In genomic region chr4:177987896-177988295, GRCh38 we compare ENCODE assay signal across 30 cellular contexts.
"Had no signal": no experiment of that assay in that cellular context is flagged by ENCODE, and none has a peak within 500 bp of the region (broad histone marks: within the 10 kb centered on the region; RNA-seq: fewer than 3 reads in every experiment).

No MANE protein-coding gene starts in this region.

- H3K27me3 ChIP-seq: esophagus muscularis mucosa, foreskin keratinocyte, gastrocnemius medialis had no signal

- H3K27me3 Mint-ChIP-seq: activated CD4-positive, alpha-beta memory T cell treated with anti-CD3 and anti-CD28 coated beads, Interleukin-2, amount 10 ng/mL, durations not matched to agents 7 days and 5 days; activated CD4-positive, alpha-beta T cell treated with anti-CD3 and anti-CD28 coated beads, Interleukin-2, amount 10 ng/mL, durations not matched to agents 7 days and 5 days; activated naive CD8-positive, alpha-beta T cell; activated T-helper 17 cell treated with anti-CD3 and anti-CD28 coated beads, Interleukin-2, amount 50 U/mL, for 72 hours; effector memory CD8-positive, alpha-beta T cell; T-helper 17 cell had no signal

- DNase-seq: activated CD4-positive, alpha-beta memory T cell treated with anti-CD3 and anti-CD28 coated beads, Interleukin-2, amount 10 ng/mL, durations not matched to agents 7 days and 5 days; activated CD4-positive, alpha-beta T cell treated with anti-CD3 and anti-CD28 coated beads for 1 hour; activated CD4-positive, alpha-beta T cell treated with anti-CD3 and anti-CD28 coated beads for 4 hours; activated CD4-positive, alpha-beta T cell treated with anti-CD3 and anti-CD28 coated beads, Interleukin-2, amount 10 ng/mL, durations not matched to agents 7 days and 5 days; activated CD4-positive, alpha-beta T cell treated with anti-CD3 and anti-CD28 coated beads, Interleukin-2, amount 50 U/mL, for 4 hours; activated CD8-positive, alpha-beta memory T cell treated with anti-CD3 and anti-CD28 coated beads, Interleukin-2, amount 50 U/mL, for 48 hours; activated effector memory CD4-positive, alpha-beta T cell treated with Interleukin-2 at 50 U/mL for 16 hours; activated gamma-delta T cell treated with Interleukin-2 at 50 U/mL for 16 hours; activated naive CD4-positive, alpha-beta T cell treated with anti-CD3 and anti-CD28 coated beads, Interleukin-2, amount 50 U/mL, for 16 hours; activated naive CD4-positive, alpha-beta T cell treated with Interleukin-2 at 50 U/mL for 16 hours; activated T-cell treated with anti-CD3 and anti-CD28 coated beads, Interleukin-2, amount 50 U/mL, for 4 hours; amniotic stem cell; anterior cingulate cortex; caudate nucleus; cortex of kidney; dermis blood vessel endothelial cell; effector CD4-positive, alpha-beta T cell; effector memory CD8-positive, alpha-beta T cell; erythroblast; foreskin keratinocyte; gastrocnemius medialis; glutamatergic neuron; T-helper 1 cell; T-helper 17 cell had no signal

- H3K4me1 Mint-ChIP-seq: activated CD4-positive, alpha-beta memory T cell treated with anti-CD3 and anti-CD28 coated beads, Interleukin-2, amount 10 ng/mL, durations not matched to agents 7 days and 5 days; activated CD4-positive, alpha-beta T cell treated with anti-CD3 and anti-CD28 coated beads, Interleukin-2, amount 10 ng/mL, durations not matched to agents 7 days and 5 days; activated T-helper 17 cell treated with anti-CD3 and anti-CD28 coated beads, Interleukin-2, amount 50 U/mL, for 72 hours; T-helper 17 cell had no signal

- H3K36me3 ChIP-seq: esophagus muscularis mucosa, gastrocnemius medialis had no signal

- H3K36me3 Mint-ChIP-seq: activated naive CD8-positive, alpha-beta T cell had no signal

- H3K27ac ChIP-seq: esophagus muscularis mucosa, foreskin keratinocyte, gastrocnemius medialis had no signal

- FAIRE-seq: astrocyte, colon had no signal

- H3K9me3 ChIP-seq: esophagus muscularis mucosa, gastrocnemius medialis had no signal

- H3K27ac Mint-ChIP-seq: activated CD4-positive, alpha-beta memory T cell treated with anti-CD3 and anti-CD28 coated beads, Interleukin-2, amount 10 ng/mL, durations not matched to agents 7 days and 5 days; activated CD4-positive, alpha-beta T cell treated with anti-CD3 and anti-CD28 coated beads, Interleukin-2, amount 10 ng/mL, durations not matched to agents 7 days and 5 days; activated naive CD8-positive, alpha-beta T cell; activated T-helper 17 cell treated with anti-CD3 and anti-CD28 coated beads, Interleukin-2, amount 50 U/mL, for 72 hours; effector memory CD8-positive, alpha-beta T cell; T-helper 17 cell; T-helper 2 cell treated with Interferon-gamma antibody and Interleukin-4, amounts not matched to agents 5 μg/mL and 100 μg/mL, for 36 hours had no signal

- H3K4me3 ChIP-seq: esophagus muscularis mucosa, gastrocnemius medialis had no signal

- H3K4me3 Mint-ChIP-seq: activated CD4-positive, alpha-beta memory T cell treated with anti-CD3 and anti-CD28 coated beads, Interleukin-2, amount 10 ng/mL, durations not matched to agents 7 days and 5 days; activated CD4-positive, alpha-beta T cell treated with anti-CD3 and anti-CD28 coated beads, Interleukin-2, amount 10 ng/mL, durations not matched to agents 7 days and 5 days; activated naive CD8-positive, alpha-beta T cell; activated T-cell treated with anti-CD3 and anti-CD28 coated beads, Interleukin-2, amount 50 U/mL, for 4 hours; activated T-helper 17 cell treated with anti-CD3 and anti-CD28 coated beads, Interleukin-2, amount 50 U/mL, for 72 hours; effector memory CD8-positive, alpha-beta T cell; T-helper 17 cell; T-helper 2 cell treated with Interferon-gamma antibody and Interleukin-4, amounts not matched to agents 5 μg/mL and 100 μg/mL, for 36 hours had no signal

- H3K4me1 ChIP-seq: esophagus muscularis mucosa, foreskin keratinocyte, gastrocnemius medialis had no signal

- ATAC-seq: activated T-cell treated with anti-CD3 and anti-CD28 coated beads, Interleukin-2, amount 50 U/mL, for 4 hours; activated T-helper 17 cell treated with anti-CD3 and anti-CD28 coated beads, Interleukin-2, amount 50 U/mL, for 72 hours; effector memory CD8-positive, alpha-beta T cell; foreskin keratinocyte; gastrocnemius medialis; T-helper 17 cell had no signal

- H3K9me3 Mint-ChIP-seq: activated CD4-positive, alpha-beta memory T cell treated with anti-CD3 and anti-CD28 coated beads, Interleukin-2, amount 10 ng/mL, durations not matched to agents 7 days and 5 days; activated CD4-positive, alpha-beta T cell treated with anti-CD3 and anti-CD28 coated beads, Interleukin-2, amount 10 ng/mL, durations not matched to agents 7 days and 5 days; activated T-cell treated with anti-CD3 and anti-CD28 coated beads, Interleukin-2, amount 50 U/mL, for 4 hours; activated T-helper 17 cell treated with anti-CD3 and anti-CD28 coated beads, Interleukin-2, amount 50 U/mL, for 72 hours; effector memory CD8-positive, alpha-beta T cell; T-helper 2 cell treated with Interferon-gamma antibody and Interleukin-4, amounts not matched to agents 5 μg/mL and 100 μg/mL, for 36 hours had no signal
